Comparison of ENCODE assay signal across 10 cellular contexts in the genomic region with DNA sequence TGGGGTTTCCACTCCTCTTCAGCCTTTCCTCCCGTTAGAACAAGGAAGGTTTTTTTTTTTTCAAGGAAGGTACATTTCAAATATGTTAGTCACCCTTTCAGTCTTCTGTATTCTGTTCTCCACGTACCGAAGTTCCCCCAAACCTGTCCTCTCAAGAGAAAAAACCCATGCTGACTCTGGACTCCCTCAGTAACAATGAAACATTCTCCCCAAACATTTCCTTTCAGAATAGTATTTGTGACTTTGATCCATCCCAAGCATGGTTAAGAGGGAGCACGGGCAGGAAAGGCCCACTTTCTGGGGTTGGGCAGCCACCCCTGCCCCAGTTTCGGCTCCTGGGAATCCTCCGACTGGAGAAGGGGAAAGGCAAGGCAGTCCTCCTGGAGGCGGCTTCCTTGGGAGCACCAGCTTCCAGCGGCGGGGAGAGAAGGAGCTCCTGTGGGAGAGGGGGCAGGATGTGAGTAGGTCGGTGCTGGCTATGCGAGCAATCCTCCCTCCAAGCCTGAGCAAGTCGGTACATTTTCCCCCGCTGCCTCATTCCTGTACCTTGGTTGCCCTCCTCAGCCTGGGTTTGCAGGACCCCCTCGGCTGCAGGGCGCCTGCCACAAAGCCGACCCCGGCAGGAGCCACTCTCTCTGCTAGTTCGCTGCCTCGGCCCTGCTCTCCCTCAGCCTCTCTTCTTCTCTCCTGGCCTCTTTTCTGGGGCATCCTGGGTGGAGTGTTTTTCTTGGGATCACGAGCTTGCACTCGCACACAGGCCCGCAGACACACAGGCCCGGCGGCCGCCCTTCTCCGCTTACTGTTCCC. TPM values are rescaled to one million over a fixed set of nuclear protein-coding genes. Genes with fewer than 3 reads are reported as not detected.
DNase-seq lines count a peak whose midpoint lies in the region; ATAC-seq and TF ChIP-seq lines count a peak whose summit lies in the region.
"Had no signal": no experiment of that assay in that cellular context is flagged by ENCODE, and none has a peak within 500 bp of the region (broad histone marks: within the 10 kb centered on the region; RNA-seq: fewer than 3 reads in every experiment).

No MANE protein-coding gene starts in this region.

- H3K4me3 Mint-ChIP-seq in activated T-cell treated with anti-CD3 and anti-CD28 coated beads, Interleukin-2, amount 50 U/mL, for 72 hours, result peak overlapping the region; percentile 87 to 89
- H3K4me3 Mint-ChIP-seq in brain, result peak overlapping the region; percentile 80 to 97 (median 85)

- no peaks in the 10 kb centered on the region for H3K9me3 Mint-ChIP-seq in activated T-cell treated with anti-CD3 and anti-CD28 coated beads, Interleukin-2, amount 50 U/mL, for 72 hours
- H3K9me3 Mint-ChIP-seq in brain, result peaks cover 0 to 28% (median 5%) of the 10 kb centered on the region in 5 experiments

- no peak for ATAC-seq in activated T-cell treated with anti-CD3 and anti-CD28 coated beads, Interleukin-2, amount 50 U/mL, for 72 hours (replicated peaks in 1 of 2)

- H3K36me3 Mint-ChIP-seq in activated T-cell treated with anti-CD3 and anti-CD28 coated beads, Interleukin-2, amount 50 U/mL, for 72 hours (ENCODE audit: insufficient read depth in 2 of 2), result peaks cover 1 to 10% of the 10 kb centered on the region in 2 donors
- peaks cover 11% of the 10 kb centered on the region for H3K36me3 Mint-ChIP-seq in brain

- H3K9ac ChIP-seq in mesenchymal stem cell (ENCODE audit: low read length), result peak overlapping the region; percentile 96

- H3K27ac ChIP-seq in mesenchymal stem cell (ENCODE audit: low read length, poor library complexity, severe bottlenecking) (peak overlapping the region; percentile 84), urinary bladder (ENCODE audit: low read depth) (peak overlapping the region; percentile 91)
- H3K27ac ChIP-seq: C4-2B had no signal

- H2AFZ ChIP-seq in mesenchymal stem cell (ENCODE audit: low read depth, low read length), result no peak overlapping the region

- peaks cover 1% of the 10 kb centered on the region for H3K79me1 ChIP-seq in mesenchymal stem cell (replicated peaks; ENCODE audit: low read length, poor library complexity, severe bottlenecking)

- peak overlapping the region; percentile 85 for H3K4me2 ChIP-seq in mesenchymal stem cell (ENCODE audit: low read length, poor library complexity, severe bottlenecking)

- peak overlapping the region; percentile 12 for H2BK15ac ChIP-seq in mesenchymal stem cell (ENCODE audit: low read depth, poor library complexity, severe bottlenecking)

- no peak for TF ChIP-seq CTCF in brain (conservative IDR thresholded peaks at IDR 0.05)

- H3K4me1 Mint-ChIP-seq in activated T-cell treated with anti-CD3 and anti-CD28 coated beads, Interleukin-2, amount 50 U/mL, for 72 hours (ENCODE audit: low read depth), result peaks cover 56% of the 10 kb centered on the region
- peaks cover 49% of the 10 kb centered on the region for H3K4me1 Mint-ChIP-seq in brain

- H3K9me3 ChIP-seq in mesenchymal stem cell (ENCODE audit: control insufficient read depth, low read length), result no peaks in the 10 kb centered on the region

- H3K4me1 ChIP-seq in mesenchymal stem cell (ENCODE audit: control insufficient read depth, insufficient read depth, low read depth, low read length), result peaks cover 13% of the 10 kb centered on the region
- H3K4me1 ChIP-seq in urinary bladder (ENCODE audit: insufficient read depth), result no peaks in the 10 kb centered on the region

- peak overlapping the region in 1 of 2 experiments; percentile 93 for H3K23ac ChIP-seq in mesenchymal stem cell (ENCODE audit: low read length in 2 of 2)

- H2BK12ac ChIP-seq in mesenchymal stem cell (ENCODE audit: low read length in 2 of 2), result peak overlapping the region in 1 of 2 experiments; percentile 10

- WGBS in mesenchymal stem cell, result 6% methylated on average over 20 of the region's 26 CpGs
- 22% methylated on average over 26 of the region's 26 CpGs for whole genome bisulfite sequencing in urinary bladder

- H3K36me3 ChIP-seq in mesenchymal stem cell (ENCODE audit: control insufficient read depth in 1 of 2, insufficient read depth in 2 of 2, low read depth in 1 of 2, low read length in 2 of 2), result peaks cover 7 to 13% of the 10 kb centered on the region in 2 experiments
- H3K36me3 ChIP-seq in urinary bladder (ENCODE audit: insufficient read depth), result no peaks in the 10 kb centered on the region

- no peak overlapping the region for H2AK5ac ChIP-seq in mesenchymal stem cell (ENCODE audit: low read length, severe bottlenecking)

- no peaks in the 10 kb centered on the region for H3K27me3 ChIP-seq in mesenchymal stem cell (ENCODE audit: control insufficient read depth in 1 of 2, insufficient read depth in 1 of 2, low read length in 2 of 2)

- no peak overlapping the region for H4K8ac ChIP-seq in mesenchymal stem cell (ENCODE audit: low read length)

- peak overlapping the region in 1 of 2 experiments; percentile 60 for H3K4ac ChIP-seq in mesenchymal stem cell (ENCODE audit: low read depth in 1 of 2, low read length in 2 of 2)

- peak overlapping the region; percentile 49 to 61 for H3K18ac ChIP-seq in mesenchymal stem cell (ENCODE audit: low read depth in 1 of 2, low read length in 2 of 2)

- H4K91ac ChIP-seq in mesenchymal stem cell (ENCODE audit: low read length), result peak overlapping the region; percentile 18

- no peak overlapping the region for H2BK120ac ChIP-seq in mesenchymal stem cell (ENCODE audit: low read depth, low read length)

- H3K4me3 ChIP-seq in mesenchymal stem cell (ENCODE audit: insufficient read depth in 1 of 2, low read depth in 1 of 2, low read length in 2 of 2), result peak overlapping the region; percentile 66 to 92
- H3K4me3 ChIP-seq in urinary bladder (ENCODE audit: low read depth, low read length), result peak overlapping the region; percentile 93

- H3K14ac ChIP-seq in mesenchymal stem cell (ENCODE audit: low read length in 2 of 2), result peak overlapping the region in 1 of 2 experiments; percentile 26

- H3K27me3 Mint-ChIP-seq in activated T-cell treated with anti-CD3 and anti-CD28 coated beads, Interleukin-2, amount 50 U/mL, for 72 hours (ENCODE audit: low read depth), result peaks cover 85% of the 10 kb centered on the region
- peaks cover 100% of the 10 kb centered on the region for H3K27me3 Mint-ChIP-seq in brain

- H2BK5ac ChIP-seq in mesenchymal stem cell (ENCODE audit: low read depth, low read length, poor library complexity, severe bottlenecking), result peak overlapping the region; percentile 33

- DNase-seq in activated T-cell treated with anti-CD3 and anti-CD28 coated beads, Interleukin-2, amount 50 U/mL, for 72 hours, result no peak
- no peak for DNase-seq in activated T-cell treated with anti-CD3 and anti-CD28 coated beads, Interleukin-2, amount 50 U/mL, for 1 hour
- DNase-seq in mesenchymal stem cell (peak; percentile 28), NCI-H1694 (lab: John Stamatoyannopoulos, UW) (no peak), NCI-H510A (lab: John Stamatoyannopoulos, UW) (no peak), NCI-H526 treated with DMSO at 0.1 percent for 48 hours (lab: John Stamatoyannopoulos, UW) (no peak)

- no peak overlapping the region for H3K27ac Mint-ChIP-seq in activated T-cell treated with anti-CD3 and anti-CD28 coated beads, Interleukin-2, amount 50 U/mL, for 72 hours
- H3K27ac Mint-ChIP-seq in brain, result peak overlapping the region in 4 of 5 experiments; percentile 37 to 99 (median 96)

RNA-seq across cellular contexts. Expression of a gene that starts 2.1 kb away (rescaled TPM):
- under 1 TPM; 0.58 to 0.69 TPM for total RNA-seq in activated T-cell treated with anti-CD3 and anti-CD28 coated beads, Interleukin-2, amount 50 U/mL, for 72 hours
- polyA plus RNA-seq in brain (ENCODE audit: insufficient read depth, low read depth, low replicate concordance) (not detected), urinary bladder (1.6 TPM)
- polyA plus RNA-seq in mesenchymal stem cell (2013, experiment 1 of 2), result 1.6 TPM
- 1.5 TPM for polyA plus RNA-seq in mesenchymal stem cell (2013, experiment 2 of 2)
- total RNA-seq in urinary bladder, result 2.0 TPM
- polyA plus RNA-seq: neural cell had no signal

RNA-seq across cellular contexts. Expression of a gene that starts 4.6 kb away (rescaled TPM):
- total RNA-seq in activated T-cell treated with anti-CD3 and anti-CD28 coated beads, Interleukin-2, amount 50 U/mL, for 72 hours, result not detected
- polyA plus RNA-seq in brain (ENCODE audit: insufficient read depth, low read depth, low replicate concordance) (not detected), urinary bladder (1.3 TPM)
- polyA plus RNA-seq in mesenchymal stem cell (2013, experiment 1 of 2), result 0.51 TPM
- polyA plus RNA-seq in mesenchymal stem cell (2013, experiment 2 of 2), result 0.58 TPM
- 1.4 TPM for total RNA-seq in urinary bladder
- polyA plus RNA-seq: neural cell had no signal

RNA-seq across cellular contexts. Expression of a gene that starts 32.7 kb away (rescaled TPM):
- total RNA-seq in activated T-cell treated with anti-CD3 and anti-CD28 coated beads, Interleukin-2, amount 50 U/mL, for 72 hours, result under 1 TPM in 1 of 2 donors, not detected in 1; 0.79 TPM
- polyA plus RNA-seq in brain (ENCODE audit: insufficient read depth, low read depth, low replicate concordance) (1.1 TPM), urinary bladder (6.0 TPM)
- polyA plus RNA-seq in mesenchymal stem cell (2013, experiment 1 of 2), result 0.91 TPM
- 1.1 TPM for polyA plus RNA-seq in mesenchymal stem cell (2013, experiment 2 of 2)
- 1.0 TPM for total RNA-seq in urinary bladder
- polyA plus RNA-seq: neural cell had no signal

RNA-seq across cellular contexts. Expression of a gene that starts 45.6 kb away (rescaled TPM):
- under 1 TPM in 1 of 2 donors, not detected in 1; 0.14 TPM for total RNA-seq in activated T-cell treated with anti-CD3 and anti-CD28 coated beads, Interleukin-2, amount 50 U/mL, for 72 hours
- polyA plus RNA-seq in brain (ENCODE audit: insufficient read depth, low read depth, low replicate concordance) (25.3 TPM), urinary bladder (9.9 TPM)
- 2.0 TPM for polyA plus RNA-seq in mesenchymal stem cell (2013, experiment 1 of 2)
- 2.0 TPM for polyA plus RNA-seq in mesenchymal stem cell (2013, experiment 2 of 2)
- total RNA-seq in urinary bladder, result 12.5 TPM
- polyA plus RNA-seq: neural cell had no signal

RNA-seq across cellular contexts. Expression of a gene that starts 49.7 kb away (rescaled TPM):
- total RNA-seq in activated T-cell treated with anti-CD3 and anti-CD28 coated beads, Interleukin-2, amount 50 U/mL, for 72 hours, result under 1 TPM in 1 of 2 donors, not detected in 1; 0.31 TPM
- polyA plus RNA-seq in brain (ENCODE audit: insufficient read depth, low read depth, low replicate concordance), result 14.9 TPM
- 0.62 TPM for polyA plus RNA-seq in mesenchymal stem cell (2013, experiment 1 of 2)
- 0.59 TPM for polyA plus RNA-seq in mesenchymal stem cell (2013, experiment 2 of 2)
- total RNA-seq in urinary bladder, result 8.4 TPM
- 4.4 TPM for polyA plus RNA-seq in urinary bladder
- polyA plus RNA-seq: neural cell had no signal
